In genomic region chr11:19696073-19696472, GRCh38 we compare ENCODE assay signal across 16 cellular contexts. TPM values are rescaled to one million over a fixed set of nuclear protein-coding genes. Genes with fewer than 3 reads are reported as not detected.
DNase-seq lines count a peak whose midpoint lies in the region; ATAC-seq and TF ChIP-seq lines count a peak whose summit lies in the region.
"Had no signal": no experiment of that assay in that cellular context is flagged by ENCODE, and none has a peak within 500 bp of the region (broad histone marks: within the 10 kb centered on the region; RNA-seq: fewer than 3 reads in every experiment).

No MANE protein-coding gene starts in this region.

- WGBS in heart left ventricle, 4 donors = 15 to 24% (median 21%) methylated on average over 3 of the region's 3 CpGs
- 44% methylated on average over 3 of the region's 3 CpGs for WGBS in right cardiac atrium
- 36% methylated on average over 3 of the region's 3 CpGs for WGBS in esophagus muscularis mucosa

- no peak for TF ChIP-seq EP300 in esophagus muscularis mucosa (IDR thresholded peaks at IDR 0.05)

- H3K4me1 ChIP-seq in heart left ventricle (peaks cover 0 to 53% (median 25%) of the 10 kb centered on the region in 12 donors), right cardiac atrium (ENCODE audit: control insufficient read depth, insufficient read depth, low read length) (peaks cover 13% of the 10 kb centered on the region), esophagus muscularis mucosa (peaks cover 28 to 59% (median 52%) of the 10 kb centered on the region in 4 donors), subcutaneous abdominal adipose tissue (ENCODE audit: control insufficient read depth in 5 of 5, insufficient read depth in 5 of 5, low read length in 5 of 5) (peaks cover 5 to 27% (median 17%) of the 10 kb centered on the region in 5 donors)

- no peak overlapping the region for H3K9ac ChIP-seq in subcutaneous abdominal adipose tissue (ENCODE audit: low read length in 5 of 5)
- H3K9ac ChIP-seq: SK-N-SH had no signal

- H3K27me3 ChIP-seq in heart left ventricle = no peaks in the 10 kb centered on the region
- H3K27me3 ChIP-seq in right cardiac atrium (ENCODE audit: control insufficient read depth, insufficient read depth) = no peaks in the 10 kb centered on the region
- H3K27me3 ChIP-seq in esophagus muscularis mucosa = no peaks in the 10 kb centered on the region
- H3K27me3 ChIP-seq in subcutaneous abdominal adipose tissue (ENCODE audit: control insufficient read depth in 5 of 5, insufficient read depth in 4 of 5, low read length in 5 of 5) = no peaks in the 10 kb centered on the region
- H3K27me3 ChIP-seq: MG63 had no signal

- TF ChIP-seq CTCF in heart left ventricle (IDR thresholded peaks at IDR 0.05) (no peak), esophagus muscularis mucosa (IDR thresholded peaks at IDR 0.05) (no peak)

- H3K4me3 ChIP-seq in heart left ventricle = no peak overlapping the region
- H3K4me3 ChIP-seq in right cardiac atrium (ENCODE audit: low read length) = no peak overlapping the region
- no peak overlapping the region for H3K4me3 ChIP-seq in esophagus muscularis mucosa
- H3K4me3 ChIP-seq in subcutaneous abdominal adipose tissue (ENCODE audit: low read depth in 1 of 5, low read length in 5 of 5) = no peak overlapping the region
- H3K4me3 ChIP-seq: MG63, PC-9 had no signal

- no peak for DNase-seq in heart left ventricle
- no peak for DNase-seq in right cardiac atrium
- DNase-seq in NCI-H446 treated with DMSO at 0.1 percent for 48 hours (lab: John Stamatoyannopoulos, UW) = peak; percentile 70
- DNase-seq in esophagus muscularis mucosa (ENCODE audit: extremely low spot score) = no peak
- DNase-seq in iPS-NIHi11 (ENCODE audit: low spot score) = no peak
- no peak for DNase-seq in T-helper 9 cell
- DNase-seq: HFFc6, MG63, NCI-H1092, NCI-H187, NCI-H345, PC-9, SK-N-SH had no signal

- intact Hi-C loops in heart left ventricle (cut with DNase I) = no loop called here
- intact Hi-C loops in right cardiac atrium (cut with DNase I) = no loop called here
- intact Hi-C loops in esophagus muscularis mucosa (cut with DNase I) = no loop called here

- TF ChIP-seq POLR2A in heart left ventricle (IDR thresholded peaks at IDR 0.05) (no peak), esophagus muscularis mucosa (IDR thresholded peaks at IDR 0.05; ENCODE audit: low read depth) (no peak)

- H3K27ac ChIP-seq in heart left ventricle = peak overlapping the region in 11 of 12 donors; percentile 40 to 78 (median 62)
- no peak overlapping the region for H3K27ac ChIP-seq in right cardiac atrium (ENCODE audit: low read length)
- H3K27ac ChIP-seq in esophagus muscularis mucosa (replicated peaks in 1 of 4) = peak overlapping the region; percentile 60 to 81 (median 70)
- peak overlapping the region; percentile 23 for H3K27ac ChIP-seq in subcutaneous abdominal adipose tissue (ENCODE audit: low read depth, low read length)
- H3K27ac ChIP-seq: PC-9 had no signal

- no peaks in the 10 kb centered on the region for H3K36me3 ChIP-seq in heart left ventricle
- H3K36me3 ChIP-seq in esophagus muscularis mucosa = no peaks in the 10 kb centered on the region
- H3K36me3 ChIP-seq in subcutaneous abdominal adipose tissue (ENCODE audit: control insufficient read depth in 5 of 5, insufficient read depth in 5 of 5, low read length in 5 of 5) = no peaks in the 10 kb centered on the region
- H3K36me3 ChIP-seq: MG63 had no signal

- no peaks in the 10 kb centered on the region for H3K9me3 ChIP-seq in heart left ventricle
- no peaks in the 10 kb centered on the region for H3K9me3 ChIP-seq in right cardiac atrium (ENCODE audit: control insufficient read depth, low read length)
- H3K9me3 ChIP-seq in esophagus muscularis mucosa = no peaks in the 10 kb centered on the region
- no peaks in the 10 kb centered on the region for H3K9me3 ChIP-seq in subcutaneous abdominal adipose tissue (ENCODE audit: control insufficient read depth in 5 of 5, low read length in 5 of 5)
- H3K9me3 ChIP-seq: MG63, SK-N-SH had no signal

- ATAC-seq in heart left ventricle (peak in 3 of 4 donors; percentile 11 to 21 (median 16)), right cardiac atrium (no peak), HG03280 (IDR thresholded peaks at IDR 0.05; ENCODE audit: unreplicated experiment) (no peak)

RNA-seq across cellular contexts. Expression of gene NAV2, which starts 16.6 kb away (rescaled TPM):
- total RNA-seq in heart left ventricle (10 to 100 TPM; 12.3 to 46.5 (median 25.4) TPM), right cardiac atrium (10 to 100 TPM in 2 of 4 donors, 1 to 10 TPM in 2; 7.9 to 12.9 (median 10.1) TPM), esophagus muscularis mucosa (10 to 100 TPM; 21.9 to 57.0 (median 37.5) TPM)
- polyA plus RNA-seq in heart left ventricle (10 to 100 TPM in 1 of 2 donors, 1 to 10 TPM in 1; 7.6 to 20.2 TPM), right cardiac atrium (4.4 TPM)
- total RNA-seq: A673 had no signal

Comparison
In these comparisons a context has a peak if more than half of its experiments do, and no peak if none do; other contexts are left out.
1. ATAC-seq: peak in heart left ventricle (3 of 4); none in right cardiac atrium (0 of 2) and HG03280 (single experiment).